In genomic region chr17:59668816-59669215, GRCh38 we compare ENCODE assay signal across 1 cellular context.
TF ChIP-seq lines count a peak whose summit lies in the region.

No MANE protein-coding gene starts in this region.

TF ChIP-seq in IMR-90, 13 proteins besides CTCF, POLR2A, EP300 and RAD21 (continued from another document):
- TF ChIP-seq ELK1 (IDR thresholded peaks at IDR 0.05; ENCODE audit: borderline replicate concordance, low read depth, low read length) (no peak), RCOR1 (IDR thresholded peaks at IDR 0.05; ENCODE audit: insufficient replicate concordance, low read length) (peak; percentile 14), MAZ (IDR thresholded peaks at IDR 0.05; ENCODE audit: borderline replicate concordance, low read depth, low read length) (no peak)
